ENCODE assay signal across 8 cellular contexts in genomic region chr10:92087750-92088395, GRCh38.
A peak's percentile ranks its signal among the peaks of the same experiment; 100 is the strongest.
DNase-seq lines count a peak whose midpoint lies in the region; ATAC-seq and TF ChIP-seq lines count a peak whose summit lies in the region.

No MANE protein-coding gene starts in this region.

- H3K27me3 Mint-ChIP-seq in Caco-2 (ENCODE audit: insufficient read depth, unreplicated experiment), result no peaks in the 10 kb centered on the region
- H3K27me3 Mint-ChIP-seq in mesothelial cell of epicardium (ENCODE audit: low read depth), result no peaks in the 10 kb centered on the region

- POLR2A ChIA-PET in Caco-2 (lab: Charles Lee), result interaction anchor here (0.6 to 1.0 kb wide), 3 partner anchors 13 to 204 kb away, joined by 3 to 8 read pairs (median 3); partner anchors contain the start of genes CPEB3 and MARCHF5

- H3K36me3 Mint-ChIP-seq in Caco-2 (ENCODE audit: insufficient read depth, unreplicated experiment) (no peaks in the 10 kb centered on the region), mesothelial cell of epicardium (no peaks in the 10 kb centered on the region)

- H3K4me1 ChIP-seq in Caco-2 (0 out of 2 replicates have a peak, but pooled peaks cover 4% of the 10 kb centered on the region), endocrine pancreas (ENCODE audit: control insufficient read depth, insufficient read depth, low read length) (peaks cover 3% of the 10 kb centered on the region)

- H3K9me3 Mint-ChIP-seq in Caco-2 (ENCODE audit: unreplicated experiment) (no peaks in the 10 kb centered on the region), mesothelial cell of epicardium (no peaks in the 10 kb centered on the region)

- intact Hi-C loops in Caco-2 (cut with micrococcal nuclease; ENCODE audit: unreplicated experiment), result loop anchor here (1.0 to 2.0 kb wide), 4 partner anchors 35 to 347 kb away; partner anchors contain the start of genes CPEB3 and MARCHF5

- CTCF ChIA-PET in Caco-2 (lab: Charles Lee), result interaction anchor here (0.6 to 2.2 kb wide), 9 partner anchors 9 to 792 kb away, joined by 3 to 25 read pairs (median 4); partner anchors contain the start of genes CPEB3 and MARCHF5

- peak; percentile 89 for ATAC-seq in GM19455 (IDR thresholded peaks at IDR 0.05; ENCODE audit: unreplicated experiment)
- ATAC-seq in HG03521 (IDR thresholded peaks at IDR 0.05; ENCODE audit: unreplicated experiment), result peak; percentile 95

- H3K9me3 ChIP-seq in Caco-2 (no peaks in the 10 kb centered on the region), endocrine pancreas (ENCODE audit: control insufficient read depth, low read length) (no peaks in the 10 kb centered on the region)

- H3K4me3 Mint-ChIP-seq in Caco-2 (ENCODE audit: unreplicated experiment) (peak overlapping the region; percentile 58), mesothelial cell of epicardium (no peak overlapping the region)

- DNase-seq in Caco-2 (peak; percentile 84), NCI-H774 (lab: John Stamatoyannopoulos, UW) (peak; percentile 36), mesothelial cell of epicardium (ENCODE audit: low spot score in 2 of 2, unreplicated experiment in 2 of 2) (peak in 1 of 2 experiments; percentile 57)
- peak; percentile 33 to 39 for DNase-seq in activated CD4-positive, alpha-beta T cell treated with anti-CD3 and anti-CD28 coated beads, Interleukin-2, amount 50 U/mL, for 4 hours
- peak in 5 of 6 experiments; percentile 2 to 55 (median 35) for DNase-seq in stimulated activated naive CD4-positive, alpha-beta T cell (lab: John Stamatoyannopoulos, UW)

- peaks cover 7% of the 10 kb centered on the region for H3K4me1 Mint-ChIP-seq in Caco-2 (ENCODE audit: low read depth, unreplicated experiment)
- peaks cover 8% of the 10 kb centered on the region for H3K4me1 Mint-ChIP-seq in mesothelial cell of epicardium

- H3K27me3 ChIP-seq in Caco-2 (replicated peaks; ENCODE audit: control insufficient read depth, insufficient read depth, low read length) (no peaks in the 10 kb centered on the region), endocrine pancreas (ENCODE audit: control insufficient read depth, insufficient read depth, low read length) (no peaks in the 10 kb centered on the region)

- H3K27ac Mint-ChIP-seq in Caco-2 (ENCODE audit: unreplicated experiment) (peak overlapping the region; percentile 35), mesothelial cell of epicardium (no peak overlapping the region)

- no peak overlapping the region for H3K4me3 ChIP-seq in Caco-2 (ENCODE audit: low read depth, low read length)
- peak overlapping the region; percentile 1 for H3K4me3 ChIP-seq in endocrine pancreas (ENCODE audit: control insufficient read depth, insufficient read depth, low read length)

- no peak overlapping the region for H3K9ac ChIP-seq in endocrine pancreas (ENCODE audit: control insufficient read depth, insufficient read depth, low read length)

- no peaks in the 10 kb centered on the region for H3K36me3 ChIP-seq in Caco-2 (ENCODE audit: control insufficient read depth, insufficient read depth, low read length)
- H3K36me3 ChIP-seq in endocrine pancreas (ENCODE audit: control insufficient read depth, insufficient read depth, low read length), result no peaks in the 10 kb centered on the region

- TF ChIP-seq CTCF in Caco-2 (IDR thresholded peaks at IDR 0.05; ENCODE audit: insufficient read depth in 1 of 2, low read depth in 1 of 2, low read length in 1 of 2, severe bottlenecking in 1 of 2, unreplicated experiment in 1 of 2), result peak; percentile 83 to 89
- peak; percentile 38 for TF ChIP-seq CTCF in mesothelial cell of epicardium (IDR thresholded peaks at IDR 0.05; ENCODE audit: unreplicated experiment)

- no TSS peak for BruUV-seq in Caco-2 (replicated peaks; lab: Mats Ljungman, UMichigan)
